Comparison of ENCODE assay signal across 34 cellular contexts in the genomic region with DNA sequence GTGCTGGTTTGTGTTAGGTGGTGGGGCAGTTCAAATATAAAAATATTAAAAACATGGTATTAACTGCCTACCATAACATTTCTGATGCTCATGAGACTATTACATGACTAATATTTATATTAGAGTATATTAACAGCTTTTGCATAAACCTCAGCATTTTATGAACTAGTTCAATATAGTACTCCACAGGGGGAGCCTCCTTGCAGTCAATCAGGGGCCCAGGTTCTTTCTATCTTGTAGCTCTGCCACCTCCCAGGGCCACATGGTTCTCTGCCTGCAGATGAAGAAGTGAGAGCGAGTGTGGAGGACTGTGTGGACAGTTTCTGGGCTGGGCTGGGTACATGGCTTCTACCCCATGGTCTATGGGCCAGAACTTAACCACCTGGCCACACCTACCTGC.
"Had no signal": no experiment of that assay in that cellular context is flagged by ENCODE, and none has a peak within 500 bp of the region (broad histone marks: within the 10 kb centered on the region; RNA-seq: fewer than 3 reads in every experiment).

No MANE protein-coding gene starts in this region.

- H3K27ac ChIP-seq: adrenal gland, body of pancreas, brain microvascular endothelial cell, breast epithelium, VCaP had no signal

- H3K4me3 ChIP-seq: adrenal gland, body of pancreas, breast epithelium had no signal

- H3K27me3 ChIP-seq: body of pancreas, breast epithelium had no signal

- ATAC-seq: activated CD8-positive, alpha-beta T cell treated with anti-CD3 and anti-CD28 coated beads for 36 hours; activated naive CD4-positive, alpha-beta T cell treated with anti-CD3 and anti-CD28 coated beads, Interleukin-2, amount 50 U/mL, for 72 hours; activated T-cell treated with anti-CD3 and anti-CD28 coated beads, Interleukin-2, amount 50 U/mL, for 4 hours; activated T-cell treated with anti-CD3 and anti-CD28 coated beads, Interleukin-2, amount 50 U/mL, for 72 hours; activated T-helper 17 cell treated with anti-CD3 and anti-CD28 coated beads, Interleukin-2, amount 50 U/mL, for 72 hours; body of pancreas had no signal

- H3K36me3 ChIP-seq: adrenal gland, brain microvascular endothelial cell, breast epithelium had no signal

- DNase-seq: activated B cell treated with CpG ODN at 0.5 μM for 24 hours; activated CD4-positive, alpha-beta memory T cell treated with anti-CD3 and anti-CD28 coated beads for 36 hours; activated CD4-positive, alpha-beta T cell treated with anti-CD3 and anti-CD28 coated beads for 4 hours; activated CD4-positive, alpha-beta T cell treated with anti-CD3 and anti-CD28 coated beads, Interleukin-2, amount 10 ng/mL, durations not matched to agents 24 days and 14 days; activated CD4-positive, alpha-beta T cell treated with anti-CD3 and anti-CD28 coated beads, Interleukin-2, amount 50 U/mL, for 1 hour; activated CD4-positive, alpha-beta T cell treated with anti-CD3 and anti-CD28 coated beads, Interleukin-2, amount 50 U/mL, for 4 hours; activated CD4-positive, CD25-positive, alpha-beta regulatory T cell treated with anti-CD3 and anti-CD28 coated beads, Interleukin-2, amount 50 U/mL, for 72 hours; activated CD8-positive, alpha-beta memory T cell treated with anti-CD3 and anti-CD28 coated beads, Interleukin-2, amount 50 U/mL, for 4 hours; activated CD8-positive, alpha-beta T cell treated with anti-CD3 and anti-CD28 coated beads for 36 hours; activated effector memory CD4-positive, alpha-beta T cell treated with anti-CD3 and anti-CD28 coated beads, Interleukin-2, amount 50 U/mL, for 16 hours; activated gamma-delta T cell treated with Interleukin-2 at 50 U/mL for 16 hours; activated naive CD4-positive, alpha-beta T cell; activated naive CD4-positive, alpha-beta T cell treated with anti-CD3 and anti-CD28 coated beads for 36 hours; activated naive CD4-positive, alpha-beta T cell treated with anti-CD3 and anti-CD28 coated beads, Interleukin-2, amount 50 U/mL, for 16 hours; activated naive CD8-positive, alpha-beta T cell treated with anti-CD3 and anti-CD28 coated beads for 36 hours; activated T-cell treated with anti-CD3 and anti-CD28 coated beads for 4 hours; activated T-cell treated with anti-CD3 and anti-CD28 coated beads, Interleukin-2, amount 50 U/mL, for 1 hour; activated T-cell treated with anti-CD3 and anti-CD28 coated beads, Interleukin-2, amount 50 U/mL, for 4 hours; activated T-cell treated with anti-CD3 and anti-CD28 coated beads, Interleukin-2, amount 50 U/mL, for 72 hours; adrenal gland; amniotic stem cell; aorta; body of pancreas; brain microvascular endothelial cell; central memory CD4-positive, alpha-beta T cell; T-helper 1 cell; T-helper 2 cell; T-helper 9 cell had no signal

- H3K4me1 ChIP-seq: adrenal gland, body of pancreas, breast epithelium had no signal

- FAIRE-seq: astrocyte, TTC549 had no signal

- H3K9me3 ChIP-seq: adrenal gland, body of pancreas had no signal
